ENCODE assay signal across 11 cellular contexts in the genomic region with DNA sequence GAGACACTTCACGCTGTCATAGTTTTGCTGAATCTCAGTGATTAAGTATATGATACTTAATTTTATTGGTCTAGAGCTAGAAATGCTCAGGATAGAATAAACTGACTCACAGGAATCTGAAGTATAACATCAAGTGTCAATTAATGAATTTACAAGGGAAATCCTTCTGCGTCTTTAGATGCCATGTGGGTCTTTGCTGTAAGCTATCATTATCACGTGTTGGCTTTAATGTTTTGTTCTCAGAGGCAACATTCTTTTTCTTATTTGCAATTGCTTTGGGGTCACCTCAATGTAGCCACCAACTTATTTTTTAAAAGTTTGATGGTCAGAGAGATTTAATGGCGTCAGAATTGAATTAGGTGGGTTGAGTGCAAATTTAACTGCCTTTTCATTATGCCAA.
"Had no signal": no experiment of that assay in that cellular context is flagged by ENCODE, and none has a peak within 500 bp of the region (broad histone marks: within the 10 kb centered on the region; RNA-seq: fewer than 3 reads in every experiment).

No MANE protein-coding gene starts in this region.

- H3K4me1 ChIP-seq: HAP-1 had no signal

- H3K9me3 ChIP-seq: HAP-1 had no signal

- H3K9ac ChIP-seq: GM23248 had no signal

- H3K4me3 ChIP-seq: GM23248, GM23338, HAP-1 had no signal

- DNase-seq: GM23248, GOT3, H7, H9, HCEC 1CT, HFFc6 had no signal

- H3K36me3 ChIP-seq: HAP-1 had no signal

- FAIRE-seq: H1, H54 had no signal

- H2AFZ ChIP-seq: GM23248, GM23338 had no signal

- ATAC-seq: GM23338, HCT116 had no signal

- H3K4me2 ChIP-seq: GM23338 had no signal

- H3K27ac ChIP-seq: GM23248 had no signal
